20 cellular contexts compared by ENCODE assay signal in the genomic region with DNA sequence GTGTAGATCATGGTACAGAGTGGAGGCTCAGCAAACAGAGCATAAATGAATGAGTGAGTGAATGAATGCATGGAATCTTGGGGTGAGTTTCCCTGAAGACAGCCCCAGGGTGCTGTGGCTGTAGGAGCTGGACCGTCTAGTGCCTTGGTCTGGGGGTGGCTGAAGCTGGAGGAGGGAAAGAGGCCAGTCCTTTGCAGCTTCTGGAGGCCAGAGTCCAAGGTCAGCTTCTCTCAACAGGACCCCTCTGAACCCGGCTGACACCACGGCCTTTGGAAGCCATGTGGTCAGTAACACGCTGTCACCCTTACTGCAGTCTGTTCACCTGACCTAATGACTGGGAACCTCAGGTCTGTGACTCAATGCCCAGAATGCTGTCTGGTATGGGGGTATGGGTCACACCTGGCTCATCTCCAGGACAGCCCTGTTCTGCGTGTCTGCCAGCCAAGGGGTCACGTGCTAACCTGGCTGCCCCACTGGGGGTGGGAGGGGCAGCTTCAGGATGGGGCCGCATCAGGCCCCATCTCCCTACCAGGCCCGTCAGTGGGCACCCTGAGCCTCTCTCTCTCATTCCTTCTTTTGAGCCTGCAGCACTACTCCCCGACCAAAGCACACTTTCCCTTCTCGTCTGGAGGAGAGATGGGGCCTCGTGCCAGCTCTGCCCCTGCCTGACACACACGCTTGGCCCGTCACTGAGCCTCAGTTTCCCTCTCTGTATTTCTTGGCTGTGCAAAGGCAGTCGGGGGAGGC. TPM values are rescaled to one million over a fixed set of nuclear protein-coding genes. Genes with fewer than 3 reads are reported as not detected.
DNase-seq lines count a peak whose midpoint lies in the region; ATAC-seq and TF ChIP-seq lines count a peak whose summit lies in the region.
"Had no signal": no experiment of that assay in that cellular context is flagged by ENCODE, and none has a peak within 500 bp of the region (broad histone marks: within the 10 kb centered on the region; RNA-seq: fewer than 3 reads in every experiment).

No MANE protein-coding gene starts in this region.

- peaks cover 62% of the 10 kb centered on the region for H3K4me1 ChIP-seq in Panc1 (ENCODE audit: control insufficient read depth, insufficient read depth, low read length)
- peaks cover 19% of the 10 kb centered on the region for H3K4me1 ChIP-seq in MM.1S (ENCODE audit: low read length)

- peak; percentile 4 for DNase-seq in NCI-H1092 treated with DMSO at 0.1 percent for 48 hours (lab: John Stamatoyannopoulos, UW)
- DNase-seq in NCI-H1092 (lab: John Stamatoyannopoulos, UW), result no peak
- DNase-seq in Panc1 (ENCODE audit: low read depth, low spot score), result no peak
- DNase-seq in epithelial cell of prostate (ENCODE audit: low read depth, low spot score), result no peak
- DNase-seq in stimulated activated effector memory CD8-positive, alpha-beta T cell treated with anti-CD3 and anti-CD28 coated beads, Interleukin-12 subunit alpha, Interleukin-12 subunit beta, amount 100 ng/mL, for 72 hours (ENCODE audit: low spot score in 2 of 2), result no peak
- DNase-seq in cerebellum (ENCODE audit: low spot score), result no peak
- DNase-seq in MM.1S, result no peak
- no peak for DNase-seq in CD1c-positive myeloid dendritic cell (ENCODE audit: extremely low spot score)
- DNase-seq: 8988T; activated CD4-positive, CD25-positive, alpha-beta regulatory T cell treated with anti-CD3 and anti-CD28 coated beads, Interleukin-2, amount 50 U/mL, for 72 hours; activated CD8-positive, alpha-beta memory T cell treated with anti-CD3 and anti-CD28 coated beads, Interleukin-2, amount 50 U/mL, for 48 hours; activated naive CD8-positive, alpha-beta T cell treated with anti-CD3 and anti-CD28 coated beads, Interleukin-2, amount 50 U/mL, for 24 hours; CD8-positive, alpha-beta memory T cell; cerebellar nuclear complex; NCI-H1694; NCI-H510A treated with DMSO at 0.1 percent for 48 hours; stimulated activated CD4-positive, alpha-beta T cell treated with anti-CD3 and anti-CD28 coated beads, Interleukin-1b, Interleukin-23, amount 100 ng/mL, for 48 hours had no signal

- no peak overlapping the region for H3K4me3 Mint-ChIP-seq in stimulated activated effector memory CD8-positive, alpha-beta T cell treated with anti-CD3 and anti-CD28 coated beads, Interleukin-12 subunit alpha, Interleukin-12 subunit beta, amount 100 ng/mL, for 72 hours
- H3K4me3 Mint-ChIP-seq: activated naive CD8-positive, alpha-beta T cell treated with anti-CD3 and anti-CD28 coated beads, Interleukin-2, amount 50 U/mL, for 24 hours; CD8-positive, alpha-beta memory T cell had no signal

- H3K27me3 ChIP-seq in Panc1 (ENCODE audit: control insufficient read depth, insufficient read depth, low read length), result no peaks in the 10 kb centered on the region
- H3K27me3 ChIP-seq in MM.1S (replicated peaks; ENCODE audit: insufficient read depth, low read length), result no peaks in the 10 kb centered on the region

- intact Hi-C loops in Panc1 (cut with micrococcal nuclease; ENCODE audit: unreplicated experiment), result no loop called here

- H3K9ac ChIP-seq in MM.1S (ENCODE audit: low read length), result no peak overlapping the region
- H3K9ac ChIP-seq: KMS-11 had no signal

- no peaks in the 10 kb centered on the region for H3K79me2 ChIP-seq in MM.1S (ENCODE audit: low read length)

- H3K27ac ChIP-seq in Panc1 (ENCODE audit: low read length) (peak overlapping the region; percentile 91), epithelial cell of prostate (peak overlapping the region; percentile 9), MM.1S (ENCODE audit: low read length) (no peak overlapping the region)
- H3K27ac ChIP-seq: KMS-11, tibial artery had no signal

- H3K9me2 ChIP-seq in MM.1S (replicated peaks; ENCODE audit: insufficient read depth, low read length), result no peaks in the 10 kb centered on the region

- peaks cover 15% of the 10 kb centered on the region for H3K4me1 Mint-ChIP-seq in stimulated activated effector memory CD8-positive, alpha-beta T cell treated with anti-CD3 and anti-CD28 coated beads, Interleukin-12 subunit alpha, Interleukin-12 subunit beta, amount 100 ng/mL, for 72 hours

- TF ChIP-seq CTCF in Panc1 (IDR thresholded peaks at IDR 0.05), result no peak
- TF ChIP-seq CTCF in MM.1S (IDR thresholded peaks at IDR 0.05; ENCODE audit: low read length), result no peak

- peak; percentile 20; the same call in 1 of the 2 replicates for ATAC-seq in Panc1
- ATAC-seq in stimulated activated effector memory CD8-positive, alpha-beta T cell treated with anti-CD3 and anti-CD28 coated beads, Interleukin-12 subunit alpha, Interleukin-12 subunit beta, amount 100 ng/mL, for 72 hours, result peak; percentile 50
- ATAC-seq: activated naive CD8-positive, alpha-beta T cell treated with anti-CD3 and anti-CD28 coated beads, Interleukin-2, amount 50 U/mL, for 24 hours; T-cell had no signal

- 0 out of 2 replicates have a peak, but pooled peaks cover 3% of the 10 kb centered on the region for H3F3A ChIP-seq in MM.1S (ENCODE audit: insufficient read depth, low read length)

- H2AFZ ChIP-seq in MM.1S (ENCODE audit: low read length), result no peak overlapping the region

- no peaks in the 10 kb centered on the region for H3K9me3 Mint-ChIP-seq in stimulated activated effector memory CD8-positive, alpha-beta T cell treated with anti-CD3 and anti-CD28 coated beads, Interleukin-12 subunit alpha, Interleukin-12 subunit beta, amount 100 ng/mL, for 72 hours
- H3K9me3 Mint-ChIP-seq: activated naive CD8-positive, alpha-beta T cell treated with anti-CD3 and anti-CD28 coated beads, Interleukin-2, amount 50 U/mL, for 24 hours; CD8-positive, alpha-beta memory T cell; T-cell had no signal

- no peaks in the 10 kb centered on the region for H3K9me3 ChIP-seq in Panc1 (ENCODE audit: control insufficient read depth, insufficient read depth, low read depth, low read length)
- no peaks in the 10 kb centered on the region for H3K9me3 ChIP-seq in MM.1S (replicated peaks; ENCODE audit: insufficient read depth, low read length)
- H3K9me3 ChIP-seq: tibial artery had no signal

- no peak overlapping the region for H3K4me3 ChIP-seq in Panc1 (ENCODE audit: low read depth in 2 of 2, low read length in 2 of 2)
- no peak overlapping the region for H3K4me3 ChIP-seq in MM.1S (ENCODE audit: low read length)
- H3K4me3 ChIP-seq: tibial artery had no signal

- H3K4me2 ChIP-seq in MM.1S (ENCODE audit: low read depth, low read length), result no peak overlapping the region
- H3K4me2 ChIP-seq: KMS-11 had no signal

- H4K20me1 ChIP-seq in MM.1S (ENCODE audit: insufficient read depth, low read length), result no peaks in the 10 kb centered on the region

- H3K36me3 Mint-ChIP-seq in stimulated activated effector memory CD8-positive, alpha-beta T cell treated with anti-CD3 and anti-CD28 coated beads, Interleukin-12 subunit alpha, Interleukin-12 subunit beta, amount 100 ng/mL, for 72 hours, result no peaks in the 10 kb centered on the region
- H3K36me3 Mint-ChIP-seq: CD8-positive, alpha-beta memory T cell; T-cell had no signal

- CTCF ChIA-PET in Panc1 (lab: Charles Lee), result no interaction called here

- H3K36me3 ChIP-seq in Panc1 (ENCODE audit: control insufficient read depth, insufficient read depth, low read length), result no peaks in the 10 kb centered on the region
- no peaks in the 10 kb centered on the region for H3K36me3 ChIP-seq in MM.1S (replicated peaks; ENCODE audit: insufficient read depth, low read length)
- H3K36me3 ChIP-seq: tibial artery had no signal

- in situ Hi-C loops in Panc1 (cut with HindIII; ENCODE audit: low pct_unique_long_range_greater_than_20kb, low sequenced_read_pairs), result no loop called here

- H3K27ac Mint-ChIP-seq in stimulated activated effector memory CD8-positive, alpha-beta T cell treated with anti-CD3 and anti-CD28 coated beads, Interleukin-12 subunit alpha, Interleukin-12 subunit beta, amount 100 ng/mL, for 72 hours, result no peak overlapping the region
- H3K27ac Mint-ChIP-seq: activated naive CD8-positive, alpha-beta T cell treated with anti-CD3 and anti-CD28 coated beads, Interleukin-2, amount 50 U/mL, for 24 hours; T-cell had no signal

- BruUV-seq in Panc1 (replicated peaks; lab: Mats Ljungman, UMichigan), result no TSS peak

- POLR2A ChIA-PET in Panc1 (lab: Charles Lee), result no interaction called here

RNA-seq across cellular contexts. Expression of a gene that starts 24.1 kb away (rescaled TPM):
- total RNA-seq in Panc1 (2021; ENCODE audit: unreplicated experiment), result 136 TPM
- 60.6 TPM for polyA plus RNA-seq in Panc1 (2012; ENCODE audit: insufficient read length)
- 53.4 TPM for total RNA-seq in cerebellum
